9 cellular contexts compared by ENCODE assay signal in the genomic region with DNA sequence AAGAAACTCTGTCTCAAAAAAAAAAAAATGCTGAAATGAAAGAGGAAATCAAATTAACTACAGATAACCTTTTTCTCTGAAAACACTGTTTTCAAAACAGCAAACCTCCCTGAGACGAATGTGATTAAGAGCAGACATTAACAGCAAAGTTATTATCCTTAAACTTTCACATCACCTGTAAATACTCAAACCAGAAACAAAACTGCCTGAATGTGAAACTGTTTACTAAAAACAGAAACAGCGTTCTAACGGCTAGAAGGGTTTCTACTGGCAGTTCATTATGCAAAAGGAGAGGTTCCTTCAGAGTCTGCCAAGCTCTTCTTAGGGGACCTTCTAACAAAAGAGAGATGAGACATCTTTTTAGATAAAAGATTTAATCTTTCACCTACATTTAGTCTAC. TPM values are rescaled to one million over a fixed set of nuclear protein-coding genes. Genes with fewer than 3 reads are reported as not detected.
DNase-seq lines count a peak whose midpoint lies in the region; ATAC-seq, FAIRE-seq and TF ChIP-seq lines count a peak whose summit lies in the region.
"Had no signal": no experiment of that assay in that cellular context is flagged by ENCODE, and none has a peak within 500 bp of the region (broad histone marks: within the 10 kb centered on the region; RNA-seq: fewer than 3 reads in every experiment).

No MANE protein-coding gene starts in this region.

- H3K36me3 ChIP-seq in endocrine pancreas (ENCODE audit: control insufficient read depth, insufficient read depth, low read length): no peaks in the 10 kb centered on the region

- peak overlapping the region; percentile 18 for H3K4me3 ChIP-seq in endocrine pancreas (ENCODE audit: control insufficient read depth, insufficient read depth, low read length)
- H3K4me3 ChIP-seq in foreskin fibroblast (ENCODE audit: low read depth in 1 of 2, low read length in 2 of 2): no peak overlapping the region

- H3K4me1 ChIP-seq in endocrine pancreas (ENCODE audit: control insufficient read depth, insufficient read depth, low read length): peaks cover 8% of the 10 kb centered on the region

- intact Hi-C loops in Right ventricle myocardium inferior (cut with DNase I): no loop called here

- H3K27me3 ChIP-seq in endocrine pancreas (ENCODE audit: control insufficient read depth, insufficient read depth, low read length): no peaks in the 10 kb centered on the region

- ATAC-seq in GM21390 (IDR thresholded peaks at IDR 0.05; ENCODE audit: unreplicated experiment) (peak; percentile 93), HG03432 (IDR thresholded peaks at IDR 0.05; ENCODE audit: unreplicated experiment) (peak; percentile 96), Right ventricle myocardium inferior (no peak)

- H3K9ac ChIP-seq in endocrine pancreas (ENCODE audit: control insufficient read depth, insufficient read depth, low read length): no peak overlapping the region

- peak; percentile 97 for FAIRE-seq in GM18507 (lab: Jason Lieb, UNC)

- DNase-seq in GM18507 (ENCODE audit: extremely low spot score, insufficient read length, low read depth) (peak; percentile 14), NCI-H187 (lab: John Stamatoyannopoulos, UW) (no peak), Right ventricle myocardium inferior (ENCODE audit: missing footprints) (no peak), foreskin fibroblast (no peak)
- no peak for DNase-seq in activated effector memory CD4-positive, alpha-beta T cell treated with Interleukin-2 at 50 U/mL for 16 hours
- DNase-seq: NCI-H526 had no signal

- H3K9me3 ChIP-seq in endocrine pancreas (ENCODE audit: control insufficient read depth, low read length): no peaks in the 10 kb centered on the region

- TF ChIP-seq CTCF in foreskin fibroblast (IDR thresholded peaks at IDR 0.05; ENCODE audit: low read depth, low read length): no peak

RNA-seq across cellular contexts. Expression of a gene that starts 45.9 kb away (rescaled TPM):
- 7.1 TPM for total RNA-seq in Right ventricle myocardium inferior

RNA-seq across cellular contexts. Expression of a gene that starts 48.7 kb away (rescaled TPM):
- total RNA-seq in Right ventricle myocardium inferior: 41.6 TPM
